ENCODE assay signal across 9 cellular contexts in the genomic region with DNA sequence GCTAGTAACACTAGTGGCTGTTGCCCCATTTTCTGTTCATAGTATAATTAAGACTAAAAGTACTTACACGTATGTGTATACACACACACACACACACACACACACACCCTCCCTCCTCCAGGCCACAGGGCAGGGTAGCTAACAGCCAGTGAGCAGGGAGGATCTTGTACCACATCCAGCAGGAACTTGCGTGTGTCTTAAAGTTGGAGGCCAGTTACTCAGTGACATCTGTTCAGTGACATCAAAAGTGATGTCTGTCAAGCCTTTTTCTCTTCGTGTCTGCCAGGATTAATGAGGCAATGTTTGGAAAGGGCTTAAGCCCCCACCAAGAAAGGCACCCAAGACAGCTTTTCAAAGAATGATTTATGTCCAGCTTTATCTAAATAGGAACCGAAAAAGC.
DNase-seq lines count a peak whose midpoint lies in the region; ATAC-seq and TF ChIP-seq lines count a peak whose summit lies in the region.
"Had no signal": no experiment of that assay in that cellular context is flagged by ENCODE, and none has a peak within 500 bp of the region (broad histone marks: within the 10 kb centered on the region; RNA-seq: fewer than 3 reads in every experiment).

No MANE protein-coding gene starts in this region.

- H3K4me3 Mint-ChIP-seq in activated B cell treated with CpG ODN at 0.5 μM for 24 hours = peak overlapping the region; percentile 38

- ATAC-seq in activated B cell treated with CpG ODN at 0.5 μM for 24 hours (ENCODE audit: low read depth) = no peak
- no peak for ATAC-seq in thoracic aorta (ENCODE audit: insufficient number of reproducible peaks, low FRiP score, low read depth)
- no peak for ATAC-seq in HG03108 (IDR thresholded peaks at IDR 0.05; ENCODE audit: unreplicated experiment)
- no peak for ATAC-seq in HG03432 (IDR thresholded peaks at IDR 0.05; ENCODE audit: unreplicated experiment)

- intact Hi-C loops in activated B cell treated with CpG ODN at 0.5 μM for 24 hours (cut with micrococcal nuclease) = loop anchor here (5.0 kb wide), 1 partner anchor 147 kb away; no protein-coding TSS in a partner anchor

- H3K36me3 ChIP-seq in thoracic aorta = no peaks in the 10 kb centered on the region

- H3K9me3 Mint-ChIP-seq in activated B cell treated with CpG ODN at 0.5 μM for 24 hours = no peaks in the 10 kb centered on the region

- peaks cover 36% of the 10 kb centered on the region for H3K4me1 Mint-ChIP-seq in activated B cell treated with CpG ODN at 0.5 μM for 24 hours

- no peaks in the 10 kb centered on the region for H3K9me3 ChIP-seq in thoracic aorta

- H3K36me3 Mint-ChIP-seq in activated B cell treated with CpG ODN at 0.5 μM for 24 hours (ENCODE audit: low read depth) = no peaks in the 10 kb centered on the region
- H3K36me3 Mint-ChIP-seq: CD4-positive, CD25-positive, alpha-beta regulatory T cell had no signal

- POLR2A ChIA-PET in activated B cell treated with CpG ODN at 0.5 μM for 24 hours (lab: Charles Lee) (no interaction called here), GM10248 (lab: Yijun Ruan, JAX) (no interaction called here)

- peak overlapping the region; percentile 73 for H3K4me3 ChIP-seq in thoracic aorta

- H3K27ac Mint-ChIP-seq in activated B cell treated with CpG ODN at 0.5 μM for 24 hours = no peak overlapping the region
- H3K27ac Mint-ChIP-seq: CD4-positive, CD25-positive, alpha-beta regulatory T cell had no signal

- DNase-seq in NCI-H2107 treated with DMSO at 0.1 percent for 48 hours (lab: John Stamatoyannopoulos, UW; ENCODE audit: unreplicated experiment) = peak; percentile 9
- no peak for DNase-seq in NCI-H2107 (lab: John Stamatoyannopoulos, UW)
- DNase-seq in activated B cell treated with CpG ODN at 0.5 μM for 24 hours = no peak
- peak; percentile 42 for DNase-seq in iris pigment epithelial cell (ENCODE audit: low read depth)
- DNase-seq in thoracic aorta (ENCODE audit: low spot score) = no peak
- DNase-seq in GM10248 (ENCODE audit: extremely low spot score) = no peak
- DNase-seq: CD4-positive, CD25-positive, alpha-beta regulatory T cell had no signal

- CTCF ChIA-PET in activated B cell treated with CpG ODN at 0.5 μM for 24 hours (lab: Charles Lee) (no interaction called here), GM10248 (lab: Yijun Ruan, JAX) (interaction anchor here (1.3 kb wide), 1 partner anchor 9 kb away, joined by 3 read pairs; no protein-coding TSS in a partner anchor)

- no peaks in the 10 kb centered on the region for H3K27me3 ChIP-seq in thoracic aorta (replicated peaks; ENCODE audit: insufficient read depth)

- TF ChIP-seq CTCF in activated B cell treated with CpG ODN at 0.5 μM for 24 hours (IDR thresholded peaks at IDR 0.05) (no peak), thoracic aorta (IDR thresholded peaks at IDR 0.05) (no peak), GM10248 (IDR thresholded peaks at IDR 0.05; ENCODE audit: control extremely low read depth, extremely low read depth, low read depth, missing control alignments) (no peak)

- H3K27ac ChIP-seq in thoracic aorta = peak overlapping the region; percentile 90 to 95

- H3K27me3 Mint-ChIP-seq in activated B cell treated with CpG ODN at 0.5 μM for 24 hours = peaks cover 17% of the 10 kb centered on the region

- H3K4me1 ChIP-seq in thoracic aorta (ENCODE audit: control insufficient read depth in 1 of 2, low read depth in 2 of 2) = peaks cover 9 to 26% of the 10 kb centered on the region in 2 donors

Comparison
In these comparisons a context has a peak if more than half of its experiments do, and no peak if none do; other contexts are left out.
1. DNase-seq: peak in NCI-H2107 treated with DMSO at 0.1 percent for 48 hours (single experiment) and iris pigment epithelial cell (single experiment); none in NCI-H2107 (single experiment), activated B cell treated with CpG ODN at 0.5 μM for 24 hours (single experiment), thoracic aorta (single experiment) and GM10248 (single experiment).